ENCODE assay signal across 14 cellular contexts in the genomic region with DNA sequence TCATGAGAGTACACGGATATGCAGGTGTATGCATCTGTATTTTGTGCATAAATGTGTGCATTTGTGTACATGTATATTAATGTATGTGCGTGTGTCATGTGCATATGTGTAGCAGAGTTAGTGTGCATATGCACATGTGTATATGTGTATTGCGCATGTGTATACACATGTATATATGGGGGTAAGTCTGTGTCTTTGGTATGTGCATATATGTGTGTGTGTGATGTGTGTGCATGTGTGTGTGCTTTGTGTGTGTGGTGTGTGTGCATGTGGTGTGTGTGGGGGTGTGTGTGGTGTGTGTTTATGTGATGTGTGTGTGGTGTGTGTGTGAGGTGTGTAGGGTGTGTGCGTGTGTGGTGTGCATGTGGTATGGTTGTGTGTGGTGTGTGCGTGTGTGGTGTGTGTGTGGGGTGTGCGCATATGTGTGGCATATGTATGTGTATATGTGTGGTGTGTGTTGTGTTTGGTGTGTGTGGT. TPM values are rescaled to one million over a fixed set of nuclear protein-coding genes. Genes with fewer than 3 reads are reported as not detected.
DNase-seq lines count a peak whose midpoint lies in the region; ATAC-seq and TF ChIP-seq lines count a peak whose summit lies in the region.
"Had no signal": no experiment of that assay in that cellular context is flagged by ENCODE, and none has a peak within 500 bp of the region (broad histone marks: within the 10 kb centered on the region; RNA-seq: fewer than 3 reads in every experiment).

No MANE protein-coding gene starts in this region.

- H3K36me3 ChIP-seq in mesenchymal stem cell (ENCODE audit: control insufficient read depth in 1 of 2, insufficient read depth in 2 of 2, low read depth in 1 of 2, low read length in 2 of 2) (peaks cover 6 to 8% of the 10 kb centered on the region in 2 experiments), thoracic aorta (no peaks in the 10 kb centered on the region)

- peak overlapping the region; percentile 92 for H3K27ac ChIP-seq in mesenchymal stem cell (ENCODE audit: low read length, poor library complexity, severe bottlenecking)
- H3K27ac ChIP-seq in thoracic aorta, result peak overlapping the region; percentile 74 to 81
- H3K27ac ChIP-seq: 22Rv1 had no signal

- H3K4me3 ChIP-seq in mesenchymal stem cell (ENCODE audit: insufficient read depth in 1 of 2, low read depth in 1 of 2, low read length in 2 of 2) (peak overlapping the region in 1 of 2 experiments; percentile 2), thoracic aorta (no peak overlapping the region)

- no peaks in the 10 kb centered on the region for H3K36me3 Mint-ChIP-seq in T-helper 1 cell treated with Interleukin-12 subunit alpha and Interleukin-12 subunit beta and Interleukin-4 antibody, amounts not matched to agents 30 μg/mL and 1 μg/mL, for 36 hours (ENCODE audit: low read depth)
- peaks cover 16% of the 10 kb centered on the region for H3K36me3 Mint-ChIP-seq in brain
- H3K36me3 Mint-ChIP-seq: memory B cell had no signal

- peak overlapping the region; percentile 75 for H2AK5ac ChIP-seq in mesenchymal stem cell (ENCODE audit: low read length, severe bottlenecking)

- peak overlapping the region; percentile 28 for H3K27ac Mint-ChIP-seq in T-helper 1 cell treated with Interleukin-12 subunit alpha and Interleukin-12 subunit beta and Interleukin-4 antibody, amounts not matched to agents 30 μg/mL and 1 μg/mL, for 36 hours
- peak overlapping the region in 4 of 5 experiments; percentile 10 to 48 (median 36) for H3K27ac Mint-ChIP-seq in brain
- H3K27ac Mint-ChIP-seq: activated naive CD4-positive, alpha-beta T cell treated with anti-CD3 and anti-CD28 coated beads for 36 hours; memory B cell had no signal

- H2BK15ac ChIP-seq in mesenchymal stem cell (ENCODE audit: low read depth, poor library complexity, severe bottlenecking), result peak overlapping the region; percentile 58

- H2BK120ac ChIP-seq in mesenchymal stem cell (ENCODE audit: low read depth, low read length), result peak overlapping the region; percentile 54

- WGBS in mesenchymal stem cell, result 97% methylated on average over 6 of the region's 6 CpGs

- DNase-seq in T-helper 1 cell, result no peak
- peak; percentile 28 for DNase-seq in mesenchymal stem cell
- DNase-seq in thoracic aorta (ENCODE audit: low spot score), result no peak
- DNase-seq in activated CD8-positive, alpha-beta memory T cell treated with anti-CD3 and anti-CD28 coated beads, Interleukin-2, amount 50 U/mL, for 4 hours, result no peak
- no peak for DNase-seq in UCSD-AML1 (lab: John Stamatoyannopoulos, UW; ENCODE audit: unreplicated experiment)
- DNase-seq: NCI-H524 treated with DMSO at 0.1 percent for 48 hours, SHP77 treated with DMSO at 0.1 percent for 48 hours had no signal

- peaks cover 36% of the 10 kb centered on the region for H3K27me3 Mint-ChIP-seq in T-helper 1 cell treated with Interleukin-12 subunit alpha and Interleukin-12 subunit beta and Interleukin-4 antibody, amounts not matched to agents 30 μg/mL and 1 μg/mL, for 36 hours (ENCODE audit: low read depth)
- H3K27me3 Mint-ChIP-seq in brain, result peaks cover 2% of the 10 kb centered on the region
- H3K27me3 Mint-ChIP-seq: memory B cell had no signal

- H2BK12ac ChIP-seq in mesenchymal stem cell (ENCODE audit: low read length in 2 of 2), result peak overlapping the region; percentile 88 to 100

- no peak overlapping the region for H3K4me3 Mint-ChIP-seq in T-helper 1 cell treated with Interleukin-12 subunit alpha and Interleukin-12 subunit beta and Interleukin-4 antibody, amounts not matched to agents 30 μg/mL and 1 μg/mL, for 36 hours
- peak overlapping the region in 1 of 5 experiments; percentile 5 for H3K4me3 Mint-ChIP-seq in brain
- H3K4me3 Mint-ChIP-seq: activated naive CD4-positive, alpha-beta T cell treated with anti-CD3 and anti-CD28 coated beads for 36 hours; memory B cell had no signal

- H2BK5ac ChIP-seq in mesenchymal stem cell (ENCODE audit: low read depth, low read length, poor library complexity, severe bottlenecking), result peak overlapping the region; percentile 20

- H3K14ac ChIP-seq in mesenchymal stem cell (ENCODE audit: low read length in 2 of 2), result peak overlapping the region in 1 of 2 experiments; percentile 81

- peak overlapping the region; percentile 94 to 98 for H3K18ac ChIP-seq in mesenchymal stem cell (ENCODE audit: low read depth in 1 of 2, low read length in 2 of 2)

- H3K9me3 ChIP-seq in mesenchymal stem cell (ENCODE audit: control insufficient read depth, low read length), result no peaks in the 10 kb centered on the region
- H3K9me3 ChIP-seq in thoracic aorta, result no peaks in the 10 kb centered on the region
- H3K9me3 ChIP-seq: MG63 had no signal

- peak overlapping the region; percentile 100 for H4K91ac ChIP-seq in mesenchymal stem cell (ENCODE audit: low read length)

- H3K27me3 ChIP-seq in mesenchymal stem cell (ENCODE audit: control insufficient read depth in 1 of 2, insufficient read depth in 1 of 2, low read length in 2 of 2), result no peaks in the 10 kb centered on the region
- no peaks in the 10 kb centered on the region for H3K27me3 ChIP-seq in thoracic aorta (replicated peaks; ENCODE audit: insufficient read depth)
- H3K27me3 ChIP-seq: MG63 had no signal

- no peak for TF ChIP-seq CTCF in brain (conservative IDR thresholded peaks at IDR 0.05)
- no peak for TF ChIP-seq CTCF in thoracic aorta (IDR thresholded peaks at IDR 0.05)

- H3K4me1 ChIP-seq in mesenchymal stem cell (ENCODE audit: control insufficient read depth, insufficient read depth, low read depth, low read length), result peaks cover 17% of the 10 kb centered on the region
- peaks cover 12 to 28% of the 10 kb centered on the region in 2 donors for H3K4me1 ChIP-seq in thoracic aorta (ENCODE audit: control insufficient read depth in 1 of 2, low read depth in 2 of 2)

- peak overlapping the region; percentile 99 for H4K8ac ChIP-seq in mesenchymal stem cell (ENCODE audit: low read length)

- peak overlapping the region in 1 of 2 experiments; percentile 0 for H3K23ac ChIP-seq in mesenchymal stem cell (ENCODE audit: low read length in 2 of 2)

- peak overlapping the region; percentile 52 to 96 for H3K4ac ChIP-seq in mesenchymal stem cell (ENCODE audit: low read depth in 1 of 2, low read length in 2 of 2)

- no peak for ATAC-seq in thoracic aorta (ENCODE audit: insufficient number of reproducible peaks, low FRiP score, low read depth)
- ATAC-seq in HG02798 (IDR thresholded peaks at IDR 0.05; ENCODE audit: poor library complexity, unreplicated experiment), result no peak

- no peaks in the 10 kb centered on the region for H3K9me3 Mint-ChIP-seq in T-helper 1 cell treated with Interleukin-12 subunit alpha and Interleukin-12 subunit beta and Interleukin-4 antibody, amounts not matched to agents 30 μg/mL and 1 μg/mL, for 36 hours
- H3K9me3 Mint-ChIP-seq in brain, result peaks cover 0 to 8% (median 0%) of the 10 kb centered on the region in 5 experiments
- H3K9me3 Mint-ChIP-seq: activated naive CD4-positive, alpha-beta T cell treated with anti-CD3 and anti-CD28 coated beads for 36 hours had no signal

- H3K4me2 ChIP-seq in mesenchymal stem cell (ENCODE audit: low read length, poor library complexity, severe bottlenecking), result no peak overlapping the region

- H3K79me1 ChIP-seq in mesenchymal stem cell (replicated peaks; ENCODE audit: low read length, poor library complexity, severe bottlenecking), result peaks cover under 1% of the 10 kb centered on the region

- no peak overlapping the region for H2AFZ ChIP-seq in mesenchymal stem cell (ENCODE audit: low read depth, low read length)

- peak overlapping the region; percentile 92 for H3K9ac ChIP-seq in mesenchymal stem cell (ENCODE audit: low read length)

- H3K4me1 Mint-ChIP-seq in T-helper 1 cell treated with Interleukin-12 subunit alpha and Interleukin-12 subunit beta and Interleukin-4 antibody, amounts not matched to agents 30 μg/mL and 1 μg/mL, for 36 hours (ENCODE audit: low read depth), result peaks cover 39% of the 10 kb centered on the region
- peaks cover 33% of the 10 kb centered on the region for H3K4me1 Mint-ChIP-seq in brain
- H3K4me1 Mint-ChIP-seq: memory B cell had no signal

RNA-seq across cellular contexts. Expression of a gene that starts 13.1 kb away (rescaled TPM):
- polyA plus RNA-seq in brain (ENCODE audit: insufficient read depth, low read depth, low replicate concordance), result 32.4 TPM
- polyA plus RNA-seq in mesenchymal stem cell (2013, experiment 1 of 2), result 288 TPM
- polyA plus RNA-seq in mesenchymal stem cell (2013, experiment 2 of 2), result 307 TPM
- 100 to 1,000 TPM in 1 of 2 donors, 10 to 100 TPM in 1; 94.5 to 274 TPM for total RNA-seq in thoracic aorta
